Comparison of ENCODE assay signal across 12 cellular contexts in the genomic region with DNA sequence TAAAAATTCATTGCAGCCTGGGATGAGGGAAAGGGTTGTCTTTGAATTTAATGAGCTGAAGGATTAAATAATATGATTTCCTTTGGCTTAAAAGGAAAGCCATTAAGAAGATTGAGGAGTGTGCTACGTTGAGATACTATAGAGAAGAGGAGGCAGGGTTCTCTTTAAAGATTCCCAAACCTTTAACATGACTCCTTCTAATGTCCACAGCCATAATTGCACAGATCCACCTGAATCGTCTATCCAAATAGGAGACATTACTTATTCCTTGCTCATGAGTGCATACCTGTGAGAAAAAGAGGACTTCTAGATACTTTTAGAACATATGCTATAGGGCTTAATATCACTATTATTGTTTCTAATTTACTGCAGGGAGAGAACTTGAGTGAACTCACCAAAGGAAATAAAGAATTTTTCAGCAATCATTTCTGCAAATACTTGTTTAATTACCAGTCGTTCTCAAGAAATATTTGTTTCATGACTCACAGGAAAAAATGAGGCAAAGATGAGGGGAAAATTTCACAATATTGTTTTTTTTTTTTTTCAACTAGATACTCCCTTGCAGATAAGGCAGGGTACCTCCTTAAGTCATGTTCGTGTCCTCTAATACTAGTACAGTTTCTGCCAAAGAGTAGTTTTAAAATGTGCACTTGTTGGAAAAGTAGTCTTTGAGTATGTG. TPM values are rescaled to one million over a fixed set of nuclear protein-coding genes. Genes with fewer than 3 reads are reported as not detected.
DNase-seq lines count a peak whose midpoint lies in the region; ATAC-seq and TF ChIP-seq lines count a peak whose summit lies in the region.
"Had no signal": no experiment of that assay in that cellular context is flagged by ENCODE, and none has a peak within 500 bp of the region (broad histone marks: within the 10 kb centered on the region; RNA-seq: fewer than 3 reads in every experiment).

No MANE protein-coding gene starts in this region.

- peak overlapping the region; percentile 24 for H3K9ac ChIP-seq in adipocyte (ENCODE audit: low read length)

- H3K27me3 ChIP-seq in adipocyte (replicated peaks; ENCODE audit: control insufficient read depth, insufficient read depth, low read length) (no peaks in the 10 kb centered on the region), Caco-2 (replicated peaks; ENCODE audit: control insufficient read depth, insufficient read depth, low read length) (no peaks in the 10 kb centered on the region)
- H3K27me3 ChIP-seq: SJCRH30 had no signal

- H3K4me1 Mint-ChIP-seq in Caco-2 (ENCODE audit: low read depth, unreplicated experiment): peaks cover 13% of the 10 kb centered on the region
- H3K4me1 Mint-ChIP-seq: stimulated activated memory B cell treated with anti-CD40 and anti-IgM and Interleukin-4, amounts not matched to agents 10 μg/mL and 1 μg/mL and 100 μg/mL, for 72 hours had no signal

- H3K27ac Mint-ChIP-seq in Caco-2 (ENCODE audit: unreplicated experiment): no peak overlapping the region
- H3K27ac Mint-ChIP-seq: CD8-positive, alpha-beta T cell; stimulated activated memory B cell treated with anti-CD40 and anti-IgM and Interleukin-4, amounts not matched to agents 10 μg/mL and 1 μg/mL and 100 μg/mL, for 72 hours had no signal

- POLR2A ChIA-PET in AG04449 (lab: Yijun Ruan, JAX) (no interaction called here), Caco-2 (lab: Charles Lee) (no interaction called here)

- CTCF ChIA-PET in AG04449 (lab: Yijun Ruan, JAX): interaction anchor here (1.1 kb wide), 1 partner anchor 637 kb away, joined by 3 read pairs; no protein-coding TSS in a partner anchor
- CTCF ChIA-PET in Caco-2 (lab: Charles Lee): no interaction called here

- intact Hi-C loops in Caco-2 (cut with micrococcal nuclease; ENCODE audit: unreplicated experiment): no loop called here

- ATAC-seq in GM19467 (IDR thresholded peaks at IDR 0.05; ENCODE audit: unreplicated experiment): no peak
- ATAC-seq: CD8-positive, alpha-beta T cell; stimulated activated memory B cell treated with anti-CD40 and anti-IgM and Interleukin-4, amounts not matched to agents 10 μg/mL and 1 μg/mL and 100 μg/mL, for 72 hours had no signal

- no peak overlapping the region for H3K4me3 ChIP-seq in AG04449 (ENCODE audit: low read depth, low read length)
- H3K4me3 ChIP-seq in adipocyte (ENCODE audit: low read length): peak overlapping the region; percentile 33
- no peak overlapping the region for H3K4me3 ChIP-seq in Caco-2 (ENCODE audit: low read depth, low read length)
- H3K4me3 ChIP-seq: SJCRH30 had no signal

- no peaks in the 10 kb centered on the region for H3K36me3 Mint-ChIP-seq in Caco-2 (ENCODE audit: insufficient read depth, unreplicated experiment)
- H3K36me3 Mint-ChIP-seq: CD8-positive, alpha-beta T cell; stimulated activated memory B cell treated with anti-CD40 and anti-IgM and Interleukin-4, amounts not matched to agents 10 μg/mL and 1 μg/mL and 100 μg/mL, for 72 hours had no signal

- H3K4me1 ChIP-seq in adipocyte (ENCODE audit: control insufficient read depth, insufficient read depth, low read length) (peaks cover 35% of the 10 kb centered on the region), Caco-2 (peaks cover 14% of the 10 kb centered on the region)

- H3K36me3 ChIP-seq in adipocyte (ENCODE audit: control insufficient read depth, insufficient read depth, low read length, severe bottlenecking) (no peaks in the 10 kb centered on the region), Caco-2 (ENCODE audit: control insufficient read depth, insufficient read depth, low read length) (no peaks in the 10 kb centered on the region)
- H3K36me3 ChIP-seq: SJCRH30 had no signal

- TF ChIP-seq CTCF in AG04449 (IDR thresholded peaks at IDR 0.05; ENCODE audit: insufficient read depth, low read length, missing control alignments): no peak
- no peak for TF ChIP-seq CTCF in Caco-2 (IDR thresholded peaks at IDR 0.05; ENCODE audit: insufficient read depth in 1 of 2, low read depth in 1 of 2, low read length in 1 of 2, severe bottlenecking in 1 of 2, unreplicated experiment in 1 of 2)

- H3K27me3 Mint-ChIP-seq in Caco-2 (ENCODE audit: insufficient read depth, unreplicated experiment): no peaks in the 10 kb centered on the region
- H3K27me3 Mint-ChIP-seq: stimulated activated memory B cell treated with anti-CD40 and anti-IgM and Interleukin-4, amounts not matched to agents 10 μg/mL and 1 μg/mL and 100 μg/mL, for 72 hours had no signal

- DNase-seq in AG04449 (ENCODE audit: low read depth, low spot score) (peak; percentile 57), HT1080 (ENCODE audit: low read depth) (peak; percentile 82), adipocyte (ENCODE audit: low read depth) (peak; percentile 89), hepatic stellate cell (ENCODE audit: low spot score) (peak; percentile 12), SHP77 treated with DMSO at 0.1 percent for 48 hours (lab: John Stamatoyannopoulos, UW) (no peak), Caco-2 (no peak), putamen (ENCODE audit: low spot score) (no peak)
- DNase-seq: CD8-positive, alpha-beta T cell; SJCRH30 had no signal

- no peaks in the 10 kb centered on the region for H3K9me3 ChIP-seq in adipocyte (ENCODE audit: control insufficient read depth, low read length)
- H3K9me3 ChIP-seq in Caco-2: no peaks in the 10 kb centered on the region
- H3K9me3 ChIP-seq: SJCRH30 had no signal

- no TSS peak for BruUV-seq in Caco-2 (replicated peaks; lab: Mats Ljungman, UMichigan)

- H3K4me3 Mint-ChIP-seq in Caco-2 (ENCODE audit: unreplicated experiment): no peak overlapping the region
- H3K4me3 Mint-ChIP-seq: CD8-positive, alpha-beta T cell; stimulated activated memory B cell treated with anti-CD40 and anti-IgM and Interleukin-4, amounts not matched to agents 10 μg/mL and 1 μg/mL and 100 μg/mL, for 72 hours had no signal

- no peaks in the 10 kb centered on the region for H3K9me3 Mint-ChIP-seq in Caco-2 (ENCODE audit: unreplicated experiment)
- H3K9me3 Mint-ChIP-seq: CD8-positive, alpha-beta T cell; stimulated activated memory B cell treated with anti-CD40 and anti-IgM and Interleukin-4, amounts not matched to agents 10 μg/mL and 1 μg/mL and 100 μg/mL, for 72 hours had no signal

RNA-seq across cellular contexts. Expression of a gene that starts 8.9 kb away (rescaled TPM):
- not detected in 2 replicates for total RNA-seq in HT1080 (2014; rRNA removed; shearing (Covaris generic))
- 0.01 TPM in 1 of 2 replicates, not detected in the other for polyA plus RNA-seq in HT1080 (2015; cell fraction: cytosol; rRNA removed)
- not detected in 2 replicates for polyA plus RNA-seq in HT1080 (2015; cell fraction: nucleus; rRNA removed)
- not detected in 2 replicates for total RNA-seq in Caco-2 (2022)
- total RNA-seq: CD8-positive, alpha-beta T cell had no signal

RNA-seq across cellular contexts. Expression of a gene that starts 50.6 kb away (rescaled TPM):
- not detected in 2 replicates for total RNA-seq in HT1080 (2014; rRNA removed; shearing (Covaris generic))
- 0.06 TPM in 1 of 2 replicates, not detected in the other for polyA plus RNA-seq in HT1080 (2015; cell fraction: cytosol; rRNA removed)
- not detected in 2 replicates for polyA plus RNA-seq in HT1080 (2015; cell fraction: nucleus; rRNA removed)
- total RNA-seq in Caco-2 (2022): 0.57 and 1.1 TPM in 2 replicates
- total RNA-seq: CD8-positive, alpha-beta T cell; mononuclear cell; SJCRH30 had no signal

Comparison
In these comparisons a context has a peak if more than half of its experiments do, and no peak if none do; other contexts are left out.
1. DNase-seq: peak in AG04449 (single experiment), HT1080 (single experiment), adipocyte (single experiment) and hepatic stellate cell (single experiment); none in SHP77 treated with DMSO at 0.1 percent for 48 hours (single experiment), Caco-2 (0 of 2) and putamen (single experiment).